Comparison of ENCODE assay signal across 9 cellular contexts in genomic region chr2:65053199-65053598, GRCh38. TPM values are rescaled to one million over a fixed set of nuclear protein-coding genes. Genes with fewer than 3 reads are reported as not detected.
A peak's percentile ranks its signal among the peaks of the same experiment; 100 is the strongest.
DNase-seq lines count a peak whose midpoint lies in the region; ATAC-seq and TF ChIP-seq lines count a peak whose summit lies in the region.
"Had no signal": no experiment of that assay in that cellular context is flagged by ENCODE, and none has a peak within 500 bp of the region (broad histone marks: within the 10 kb centered on the region; RNA-seq: fewer than 3 reads in every experiment).

No MANE protein-coding gene starts in this region.

- no peaks in the 10 kb centered on the region for H3K36me3 ChIP-seq in suprapubic skin
- H3K36me3 ChIP-seq: cardiac muscle cell had no signal

- no peaks in the 10 kb centered on the region for H3K27me3 Mint-ChIP-seq in naive B cell

- H3K36me3 Mint-ChIP-seq in naive B cell = peaks cover 8 to 18% of the 10 kb centered on the region in 2 donors

- no peak for TF ChIP-seq POLR2A in suprapubic skin (IDR thresholded peaks at IDR 0.05)

- H3K27ac Mint-ChIP-seq in naive B cell = peak overlapping the region; percentile 91 to 99 (median 95)

- no peak overlapping the region for H3K4me3 ChIP-seq in suprapubic skin
- H3K4me3 ChIP-seq: cardiac muscle cell had no signal

- 20% methylated on average over 1 of the region's 1 CpG for WGBS in suprapubic skin

- H3K27me3 ChIP-seq in suprapubic skin = no peaks in the 10 kb centered on the region
- H3K27me3 ChIP-seq: cardiac muscle cell had no signal

- H3K9me3 ChIP-seq in suprapubic skin = no peaks in the 10 kb centered on the region

- no peak overlapping the region for H3K27ac ChIP-seq in suprapubic skin
- H3K27ac ChIP-seq: cardiac muscle cell had no signal

- peaks cover 19% of the 10 kb centered on the region for H3K4me1 ChIP-seq in suprapubic skin

- peaks cover 48 to 71% (median 66%) of the 10 kb centered on the region in 3 donors for H3K4me1 Mint-ChIP-seq in naive B cell

- peak; percentile 94 for DNase-seq in MV-4-11 (lab: John Stamatoyannopoulos, UW)
- peak; percentile 82 for DNase-seq in naive B cell
- no peak for DNase-seq in stimulated activated CD4-positive, alpha-beta T cell treated with anti-CD3 and anti-CD28 coated beads, Interleukin-15, amount 100 ng/mL, for 24 hours
- DNase-seq in hepatic stellate cell (ENCODE audit: low spot score) = no peak
- no peak for DNase-seq in suprapubic skin (ENCODE audit: low spot score in 2 of 2)
- no peak for DNase-seq in activated T-cell treated with anti-CD3 and anti-CD28 coated beads, Interleukin-2, amount 50 U/mL, for 1 hour

- no peak for TF ChIP-seq CTCF in suprapubic skin (IDR thresholded peaks at IDR 0.05)

- ATAC-seq in GM18907 (IDR thresholded peaks at IDR 0.05; ENCODE audit: unreplicated experiment) = peak; percentile 62
- peak; percentile 50 for ATAC-seq in HG02610 (IDR thresholded peaks at IDR 0.05; ENCODE audit: unreplicated experiment)
- ATAC-seq in naive B cell (ENCODE audit: low read depth in 2 of 2) = peak; percentile 43 to 51

- peaks cover 0 to 1% (median 0%) of the 10 kb centered on the region in 7 donors for H3K9me3 Mint-ChIP-seq in naive B cell

- TF ChIP-seq EP300 in suprapubic skin (IDR thresholded peaks at IDR 0.05) = no peak

- H3K4me3 Mint-ChIP-seq in naive B cell = peak overlapping the region; percentile 69 to 99 (median 85)

RNA-seq across cellular contexts. Expression of gene CEP68, which starts 3.0 kb away (rescaled TPM):
- 10 to 100 TPM; 16.6 to 21.0 (median 18.6) TPM for polyA plus RNA-seq in naive B cell (ENCODE audit: low read depth in 6 of 6)
- total RNA-seq in suprapubic skin = 10 to 100 TPM; 17.5 to 53.4 (median 27.6) TPM

Comparison
In these comparisons a context has a peak if more than half of its experiments do, and no peak if none do; other contexts are left out.
1. DNase-seq: peak in MV-4-11 (single experiment) and naive B cell (single experiment); none in stimulated activated CD4-positive, alpha-beta T cell treated with anti-CD3 and anti-CD28 coated beads, Interleukin-15, amount 100 ng/mL, for 24 hours (single experiment), hepatic stellate cell (single experiment), suprapubic skin (0 of 2) and activated T-cell treated with anti-CD3 and anti-CD28 coated beads, Interleukin-2, amount 50 U/mL, for 1 hour (single experiment).
2. Peak in every context shown above with its lines, with median percentiles within 50 percentile points of each other: ATAC-seq.